21 cellular contexts compared by ENCODE assay signal in genomic region chr6:162618463-162619002, GRCh38.
"Had no signal": no experiment of that assay in that cellular context is flagged by ENCODE, and none has a peak within 500 bp of the region (broad histone marks: within the 10 kb centered on the region; RNA-seq: fewer than 3 reads in every experiment).

No MANE protein-coding gene starts in this region.

- H3K27ac ChIP-seq: left ventricle myocardium inferior, ovary, right atrium auricular region, skin epidermis, spleen, suprapubic skin, thoracic aorta, tibial artery, upper lobe of right lung had no signal

- H3K9me3 ChIP-seq: left ventricle myocardium inferior, ovary, right atrium auricular region, spleen, suprapubic skin, thoracic aorta, tibial artery, upper lobe of right lung had no signal

- H3K36me3 ChIP-seq: left ventricle myocardium inferior, ovary, right atrium auricular region, spleen, suprapubic skin, thoracic aorta, tibial artery, upper lobe of right lung had no signal

- H3K4me3 ChIP-seq: left ventricle myocardium inferior, lung, ovary, right atrium auricular region, skin epidermis, spleen, suprapubic skin, thoracic aorta, tibial artery, upper lobe of right lung had no signal

- H3K4me1 ChIP-seq: right atrium auricular region, spleen, upper lobe of right lung had no signal

- H3K27me3 ChIP-seq: ovary, right atrium auricular region, spleen, suprapubic skin, tibial artery, upper lobe of right lung had no signal

- DNase-seq: hypothalamus; immature natural killer cell; kidney; left colon; left ventricle myocardium inferior; naive B cell; natural killer cell; ovary; spleen; stimulated activated CD4-positive, alpha-beta T cell treated with anti-CD3 and anti-CD28 coated beads, Interleukin-4, amount 100 ng/mL, for 24 hours; stimulated activated naive CD4-positive, alpha-beta T cell; tibial artery; trophoblast cell; upper lobe of right lung had no signal

- ATAC-seq: left colon; natural killer cell; sciatic nerve; stimulated activated effector memory CD8-positive, alpha-beta T cell treated with anti-CD3 and anti-CD28 coated beads, Interleukin-12 subunit alpha, Interleukin-12 subunit beta, amount 100 ng/mL, for 72 hours; upper lobe of right lung had no signal
